In the genomic region with DNA sequence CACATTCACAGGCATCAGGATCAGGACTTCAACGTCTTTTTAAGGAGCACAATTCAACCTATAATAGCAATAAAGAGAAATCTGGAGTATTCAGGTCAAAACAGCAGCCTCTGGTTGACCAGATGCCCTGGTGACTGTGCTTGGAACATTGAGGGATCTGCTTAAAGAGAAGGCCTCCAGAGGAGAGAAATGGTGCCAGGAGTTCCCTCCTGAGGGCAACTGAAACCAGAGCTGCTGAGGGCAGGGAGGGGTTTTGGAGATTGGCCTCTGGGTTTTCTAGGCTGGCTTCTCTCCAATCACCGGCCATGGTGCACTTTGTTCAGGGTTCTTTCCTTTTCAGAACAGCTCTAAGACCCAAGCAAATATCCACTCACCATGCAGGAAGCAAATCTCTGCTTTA, we compare ENCODE assay signal across 14 cellular contexts.
"Had no signal": no experiment of that assay in that cellular context is flagged by ENCODE, and none has a peak within 500 bp of the region (broad histone marks: within the 10 kb centered on the region; RNA-seq: fewer than 3 reads in every experiment).

No MANE protein-coding gene starts in this region.

- ATAC-seq: heart right ventricle, left lobe of liver, natural killer cell had no signal

- DNase-seq: colonic mucosa; dermis blood vessel endothelial cell; endodermal cell; foreskin melanocyte; heart right ventricle; islet precursor cell; mammary epithelial cell; natural killer cell; ovary; small intestine; stimulated activated CD4-positive, alpha-beta T cell treated with anti-CD3 and anti-CD28 coated beads, Interleukin-12 subunit alpha, Interleukin-12 subunit beta, amount 100 ng/mL, for 4 hours; stimulated activated naive CD4-positive, alpha-beta T cell treated with Interleukin-2 at 50 U/mL for 16 hours; trophoblast cell had no signal
